Comparison of ENCODE assay signal across 9 cellular contexts in the genomic region with DNA sequence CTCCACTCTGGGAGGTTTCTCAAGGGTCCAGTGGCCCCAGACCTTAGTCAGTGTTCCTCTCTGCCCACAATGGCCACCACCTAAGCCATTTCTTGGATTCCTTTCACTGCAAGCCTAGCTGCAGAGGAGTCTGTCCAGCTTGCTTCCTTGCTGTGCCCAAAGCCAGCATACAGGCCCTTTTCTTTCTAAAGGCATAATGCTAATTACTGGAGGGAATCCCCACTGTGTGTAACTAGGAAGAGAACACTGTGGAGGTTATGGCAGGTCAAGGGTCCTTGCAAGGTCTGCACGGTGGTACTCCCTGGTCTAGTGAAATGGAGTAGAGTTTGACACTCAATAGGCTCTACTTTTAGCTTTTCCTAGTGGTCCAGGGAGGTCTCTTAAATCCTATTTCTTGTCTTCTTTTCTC.
A peak's percentile ranks its signal among the peaks of the same experiment; 100 is the strongest.
DNase-seq lines count a peak whose midpoint lies in the region; ATAC-seq and TF ChIP-seq lines count a peak whose summit lies in the region.
"Had no signal": no experiment of that assay in that cellular context is flagged by ENCODE, and none has a peak within 500 bp of the region (broad histone marks: within the 10 kb centered on the region; RNA-seq: fewer than 3 reads in every experiment).

No MANE protein-coding gene starts in this region.

- peaks cover 16% of the 10 kb centered on the region for H3F3A ChIP-seq in DOHH2 (ENCODE audit: control insufficient read depth, insufficient read depth)

- TF ChIP-seq CTCF in DOHH2 (IDR thresholded peaks at IDR 0.05; ENCODE audit: low read depth, low read length, poor library complexity, severe bottlenecking), result no peak

- H2AK5ac ChIP-seq in mesenchymal stem cell (ENCODE audit: low read length, severe bottlenecking), result no peak overlapping the region

- H3K14ac ChIP-seq in mesenchymal stem cell (ENCODE audit: low read length in 2 of 2), result no peak overlapping the region

- no peaks in the 10 kb centered on the region for H3K9me3 ChIP-seq in DOHH2 (ENCODE audit: control insufficient read depth, insufficient read depth, low read length)
- no peaks in the 10 kb centered on the region for H3K9me3 ChIP-seq in mesenchymal stem cell (ENCODE audit: control insufficient read depth, low read length)

- no peaks in the 10 kb centered on the region for H3K27me3 ChIP-seq in DOHH2 (ENCODE audit: control insufficient read depth, low read length)
- H3K27me3 ChIP-seq in mesenchymal stem cell (ENCODE audit: control insufficient read depth in 1 of 2, insufficient read depth in 1 of 2, low read length in 2 of 2), result no peaks in the 10 kb centered on the region
- H3K27me3 ChIP-seq in H7 (ENCODE audit: control insufficient read depth, insufficient read depth, low read length), result no peaks in the 10 kb centered on the region

- no peak overlapping the region for H3K4ac ChIP-seq in mesenchymal stem cell (ENCODE audit: low read depth in 1 of 2, low read length in 2 of 2)

- H2BK12ac ChIP-seq in mesenchymal stem cell (ENCODE audit: low read length in 2 of 2), result peak overlapping the region; percentile 20 to 80

- DNase-seq in mesenchymal stem cell (no peak), H7 (no peak), activated T-cell treated with anti-CD3 and anti-CD28 coated beads for 4 hours (no peak), putamen (ENCODE audit: low spot score) (no peak), EL (no peak)
- DNase-seq: NCI-H1694 had no signal

- peaks cover 80% of the 10 kb centered on the region for H3K4me1 ChIP-seq in DOHH2 (ENCODE audit: control insufficient read depth, low read length)
- H3K4me1 ChIP-seq in mesenchymal stem cell (ENCODE audit: control insufficient read depth, insufficient read depth, low read depth, low read length), result no peaks in the 10 kb centered on the region

- 67% methylated on average over 1 of the region's 1 CpG for WGBS in mesenchymal stem cell

- H3K4me3 ChIP-seq in DOHH2 (ENCODE audit: low read length) (peak overlapping the region; percentile 66), mesenchymal stem cell (ENCODE audit: insufficient read depth in 1 of 2, low read depth in 1 of 2, low read length in 2 of 2) (no peak overlapping the region), H7 (ENCODE audit: insufficient read depth, low read depth, low read length) (no peak overlapping the region)

- no peak overlapping the region for H2BK5ac ChIP-seq in mesenchymal stem cell (ENCODE audit: low read depth, low read length, poor library complexity, severe bottlenecking)

- H3K79me1 ChIP-seq in mesenchymal stem cell (replicated peaks; ENCODE audit: low read length, poor library complexity, severe bottlenecking), result no peaks in the 10 kb centered on the region

- peaks cover 12% of the 10 kb centered on the region for H3K36me3 ChIP-seq in DOHH2 (ENCODE audit: control insufficient read depth, low read length)
- H3K36me3 ChIP-seq in mesenchymal stem cell (ENCODE audit: control insufficient read depth in 1 of 2, insufficient read depth in 2 of 2, low read depth in 1 of 2, low read length in 2 of 2), result no peaks in the 10 kb centered on the region
- no peaks in the 10 kb centered on the region for H3K36me3 ChIP-seq in H7 (replicated peaks; ENCODE audit: control insufficient read depth, insufficient read depth, low read length)

- no peaks in the 10 kb centered on the region for H3K9me2 ChIP-seq in DOHH2 (replicated peaks; ENCODE audit: control insufficient read depth, low read length)

- H3K18ac ChIP-seq in mesenchymal stem cell (ENCODE audit: low read depth in 1 of 2, low read length in 2 of 2), result no peak overlapping the region

- ATAC-seq in GM21423 (IDR thresholded peaks at IDR 0.05; ENCODE audit: unreplicated experiment) (peak; percentile 19), HG03565 (IDR thresholded peaks at IDR 0.05; ENCODE audit: unreplicated experiment) (peak; percentile 12)

- no peaks in the 10 kb centered on the region for H3K79me2 ChIP-seq in DOHH2 (ENCODE audit: control insufficient read depth, low read length)

- H2AFZ ChIP-seq in mesenchymal stem cell (ENCODE audit: low read depth, low read length), result no peak overlapping the region

- no peaks in the 10 kb centered on the region for H4K20me1 ChIP-seq in DOHH2 (ENCODE audit: control insufficient read depth, insufficient read depth, low read depth, low read length)

- H3K9ac ChIP-seq in mesenchymal stem cell (ENCODE audit: low read length), result no peak overlapping the region

- no peak overlapping the region for H2BK15ac ChIP-seq in mesenchymal stem cell (ENCODE audit: low read depth, poor library complexity, severe bottlenecking)

- H3K27ac ChIP-seq in DOHH2 (ENCODE audit: low read depth, low read length) (peak overlapping the region; percentile 89), mesenchymal stem cell (ENCODE audit: low read length, poor library complexity, severe bottlenecking) (no peak overlapping the region)

- no peak overlapping the region for H3K23ac ChIP-seq in mesenchymal stem cell (ENCODE audit: low read length in 2 of 2)

- no peak overlapping the region for H4K8ac ChIP-seq in mesenchymal stem cell (ENCODE audit: low read length)

- H3K4me2 ChIP-seq in DOHH2 (ENCODE audit: low read length) (peak overlapping the region; percentile 85), mesenchymal stem cell (ENCODE audit: low read length, poor library complexity, severe bottlenecking) (no peak overlapping the region)

- H2BK120ac ChIP-seq in mesenchymal stem cell (ENCODE audit: low read depth, low read length), result no peak overlapping the region

- no peak overlapping the region for H4K91ac ChIP-seq in mesenchymal stem cell (ENCODE audit: low read length)
